In genomic region chr16:53492499-53492898, GRCh38 we compare ENCODE assay signal across 13 cellular contexts. TPM values are rescaled to one million over a fixed set of nuclear protein-coding genes. Genes with fewer than 3 reads are reported as not detected.
DNase-seq lines count a peak whose midpoint lies in the region; ATAC-seq, FAIRE-seq and TF ChIP-seq lines count a peak whose summit lies in the region.
"Had no signal": no experiment of that assay in that cellular context is flagged by ENCODE, and none has a peak within 500 bp of the region (broad histone marks: within the 10 kb centered on the region; RNA-seq: fewer than 3 reads in every experiment).

No MANE protein-coding gene starts in this region.

- intact Hi-C loops in CD4-positive, alpha-beta T cell (cut with DNase I, micrococcal nuclease): no loop called here
- intact Hi-C loops in activated CD4-positive, alpha-beta memory T cell treated with anti-CD3 and anti-CD28 coated beads for 36 hours (cut with micrococcal nuclease): no loop called here
- intact Hi-C loops in kidney (cut with DNase I): no loop called here
- intact Hi-C loops in Calu3 (cut with micrococcal nuclease; ENCODE audit: unreplicated experiment): no loop called here

- CTCF ChIA-PET in CD4-positive, alpha-beta T cell (lab: Charles Lee): no interaction called here
- CTCF ChIA-PET in activated CD4-positive, alpha-beta memory T cell treated with anti-CD3 and anti-CD28 coated beads for 36 hours (lab: Charles Lee): no interaction called here
- CTCF ChIA-PET in Calu3 (lab: Charles Lee): no interaction called here

- H3K9me3 Mint-ChIP-seq in activated T-cell treated with anti-CD3 and anti-CD28 coated beads, Interleukin-2, amount 50 U/mL, for 24 hours: no peaks in the 10 kb centered on the region
- H3K9me3 Mint-ChIP-seq in CD4-positive, alpha-beta T cell: no peaks in the 10 kb centered on the region
- H3K9me3 Mint-ChIP-seq in activated CD4-positive, alpha-beta memory T cell treated with anti-CD3 and anti-CD28 coated beads for 36 hours: peaks cover 2% of the 10 kb centered on the region
- H3K9me3 Mint-ChIP-seq in Calu3 (ENCODE audit: low read depth, unreplicated experiment): no peaks in the 10 kb centered on the region

- peaks cover 33 to 55% of the 10 kb centered on the region in 2 donors for H3K36me3 ChIP-seq in kidney (ENCODE audit: control insufficient read depth in 1 of 2, insufficient read depth in 2 of 2, low read length in 2 of 2)

- ATAC-seq in CD4-positive, alpha-beta T cell (ENCODE audit: poor library complexity): no peak
- ATAC-seq: Panc1 had no signal

- no peak overlapping the region for H3K9ac ChIP-seq in kidney (ENCODE audit: low read length in 2 of 2)

- POLR2A ChIA-PET in CD4-positive, alpha-beta T cell (lab: Charles Lee): interaction anchor here (3.1 to 3.5 kb wide), 2 partner anchors 11 to 36 kb away, joined by 15 read pairs; partner anchors contain the start of gene AKTIP
- POLR2A ChIA-PET in activated CD4-positive, alpha-beta memory T cell treated with anti-CD3 and anti-CD28 coated beads for 36 hours (lab: Charles Lee): interaction anchor here (1.5 kb wide), 1 partner anchor 10 kb away, joined by 5 read pairs; the partner anchor contains the start of gene AKTIP

- TF ChIP-seq CTCF in CD4-positive, alpha-beta T cell (IDR thresholded peaks at IDR 0.05): no peak
- no peak for TF ChIP-seq CTCF in kidney (IDR thresholded peaks at IDR 0.05; ENCODE audit: borderline replicate concordance, extremely low read depth, insufficient read depth)
- no peak for TF ChIP-seq CTCF in Calu3 (IDR thresholded peaks at IDR 0.05; ENCODE audit: unreplicated experiment)

- peaks cover 98% of the 10 kb centered on the region for H3K36me3 Mint-ChIP-seq in activated T-cell treated with anti-CD3 and anti-CD28 coated beads, Interleukin-2, amount 50 U/mL, for 24 hours (ENCODE audit: low read depth)
- H3K36me3 Mint-ChIP-seq in CD4-positive, alpha-beta T cell (ENCODE audit: low read depth): peaks cover 100% of the 10 kb centered on the region
- H3K36me3 Mint-ChIP-seq in activated CD4-positive, alpha-beta memory T cell treated with anti-CD3 and anti-CD28 coated beads for 36 hours: peaks cover 69% of the 10 kb centered on the region
- peaks cover 59% of the 10 kb centered on the region for H3K36me3 Mint-ChIP-seq in Calu3 (ENCODE audit: insufficient read depth, unreplicated experiment)

- no peaks in the 10 kb centered on the region for H3K9me3 ChIP-seq in CD4-positive, alpha-beta T cell (ENCODE audit: control insufficient read depth, low read length)
- H3K9me3 ChIP-seq in kidney (ENCODE audit: control insufficient read depth in 1 of 2, low read length in 2 of 2): no peaks in the 10 kb centered on the region

- H3K4me3 Mint-ChIP-seq in activated T-cell treated with anti-CD3 and anti-CD28 coated beads, Interleukin-2, amount 50 U/mL, for 24 hours: no peak overlapping the region
- no peak overlapping the region for H3K4me3 Mint-ChIP-seq in CD4-positive, alpha-beta T cell
- no peak overlapping the region for H3K4me3 Mint-ChIP-seq in activated CD4-positive, alpha-beta memory T cell treated with anti-CD3 and anti-CD28 coated beads for 36 hours
- H3K4me3 Mint-ChIP-seq in Calu3 (ENCODE audit: low read depth, unreplicated experiment): no peak overlapping the region

- no TSS peak for BruUV-seq in Calu3 (replicated peaks; lab: Mats Ljungman, UMichigan)

- H3K4me3 ChIP-seq in kidney (ENCODE audit: low read length in 2 of 2): no peak overlapping the region

- no peak overlapping the region for H3K27ac ChIP-seq in CD4-positive, alpha-beta T cell (ENCODE audit: low read depth, low read length)
- H3K27ac ChIP-seq in kidney (ENCODE audit: low read depth in 2 of 2, low read length in 2 of 2): no peak overlapping the region

- no peaks in the 10 kb centered on the region for H3K4me1 ChIP-seq in kidney (ENCODE audit: control insufficient read depth in 1 of 2, insufficient read depth in 1 of 2, low read depth in 1 of 2, low read length in 2 of 2)

- H3K27ac Mint-ChIP-seq in activated T-cell treated with anti-CD3 and anti-CD28 coated beads, Interleukin-2, amount 50 U/mL, for 24 hours: peak overlapping the region; percentile 72
- H3K27ac Mint-ChIP-seq in CD4-positive, alpha-beta T cell: peak overlapping the region; percentile 76
- peak overlapping the region; percentile 24 for H3K27ac Mint-ChIP-seq in activated CD4-positive, alpha-beta memory T cell treated with anti-CD3 and anti-CD28 coated beads for 36 hours
- no peak overlapping the region for H3K27ac Mint-ChIP-seq in Calu3 (ENCODE audit: unreplicated experiment)

- DNase-seq in activated T-cell treated with anti-CD3 and anti-CD28 coated beads, Interleukin-2, amount 50 U/mL, for 24 hours: no peak
- no peak for DNase-seq in activated T-cell treated with anti-CD3 and anti-CD28 coated beads, Interleukin-2, amount 50 U/mL, for 1 hour
- no peak for DNase-seq in CD4-positive, alpha-beta T cell
- DNase-seq in activated CD4-positive, alpha-beta memory T cell treated with anti-CD3 and anti-CD28 coated beads for 36 hours: no peak
- DNase-seq in kidney (no peak), Calu3 (no peak), retina (no peak)
- DNase-seq: GOT3, MV-4-11, NCI-H1436, NCI-H2029 treated with DMSO at 0.1 percent for 48 hours, NCI-H510A treated with DMSO at 0.1 percent for 48 hours had no signal

- peak; percentile 13 for FAIRE-seq in kidney (lab: Jason Lieb, UNC)

- H3K27me3 Mint-ChIP-seq in activated T-cell treated with anti-CD3 and anti-CD28 coated beads, Interleukin-2, amount 50 U/mL, for 24 hours: no peaks in the 10 kb centered on the region
- H3K27me3 Mint-ChIP-seq in CD4-positive, alpha-beta T cell: no peaks in the 10 kb centered on the region
- H3K27me3 Mint-ChIP-seq in activated CD4-positive, alpha-beta memory T cell treated with anti-CD3 and anti-CD28 coated beads for 36 hours: no peaks in the 10 kb centered on the region
- H3K27me3 Mint-ChIP-seq in Calu3 (ENCODE audit: unreplicated experiment): no peaks in the 10 kb centered on the region

- H3K4me1 Mint-ChIP-seq in activated T-cell treated with anti-CD3 and anti-CD28 coated beads, Interleukin-2, amount 50 U/mL, for 24 hours (ENCODE audit: low read depth): peaks cover 55% of the 10 kb centered on the region
- H3K4me1 Mint-ChIP-seq in CD4-positive, alpha-beta T cell (ENCODE audit: low read depth): peaks cover 79% of the 10 kb centered on the region
- peaks cover 32% of the 10 kb centered on the region for H3K4me1 Mint-ChIP-seq in activated CD4-positive, alpha-beta memory T cell treated with anti-CD3 and anti-CD28 coated beads for 36 hours (ENCODE audit: low read depth)
- H3K4me1 Mint-ChIP-seq in Calu3 (ENCODE audit: low read depth, unreplicated experiment): no peaks in the 10 kb centered on the region

- no peaks in the 10 kb centered on the region for H3K27me3 ChIP-seq in CD4-positive, alpha-beta T cell (ENCODE audit: control insufficient read depth, insufficient read depth, low read length)

RNA-seq across cellular contexts. Expression of gene AKTIP, which starts 10.5 kb away (rescaled TPM):
- total RNA-seq in CD4-positive, alpha-beta T cell: 10 to 100 TPM; 51.2 to 53.3 TPM
- total RNA-seq in activated CD4-positive, alpha-beta memory T cell treated with anti-CD3 and anti-CD28 coated beads for 36 hours: 10 to 100 TPM; 25.6 to 27.1 TPM
- total RNA-seq in kidney (44.5 TPM), Calu3 (2022) (46.4 and 59.4 TPM in 2 replicates)
- 52.0 TPM for polyA plus RNA-seq in kidney (ENCODE audit: insufficient read depth, low read depth, low replicate concordance)

RNA-seq across cellular contexts. Expression of gene RBL2, which starts 58.2 kb away (rescaled TPM):
- total RNA-seq in CD4-positive, alpha-beta T cell: 100 to 1,000 TPM; 102 TPM
- 10 to 100 TPM; 79.9 to 84.6 TPM for total RNA-seq in activated CD4-positive, alpha-beta memory T cell treated with anti-CD3 and anti-CD28 coated beads for 36 hours
- total RNA-seq in kidney: 67.9 TPM
- polyA plus RNA-seq in kidney (ENCODE audit: insufficient read depth, low read depth, low replicate concordance): 22.7 TPM
- total RNA-seq in Calu3 (2022): 59.9 and 62.8 TPM in 2 replicates
